Comparison of ENCODE assay signal across 33 cellular contexts in genomic region chrX:148361641-148362040, GRCh38.
A peak's percentile ranks its signal among the peaks of the same experiment; 100 is the strongest.
DNase-seq lines count a peak whose midpoint lies in the region; ATAC-seq, FAIRE-seq and TF ChIP-seq lines count a peak whose summit lies in the region.
"Had no signal": no experiment of that assay in that cellular context is flagged by ENCODE, and none has a peak within 500 bp of the region (broad histone marks: within the 10 kb centered on the region; RNA-seq: fewer than 3 reads in every experiment).

No MANE protein-coding gene starts in this region.

- H3K27me3 Mint-ChIP-seq in HFFc6 (ENCODE audit: insufficient read depth), result no peaks in the 10 kb centered on the region; the same call in 1 of the 2 replicates
- H3K27me3 Mint-ChIP-seq: B cell; CD4-positive, alpha-beta memory T cell; CD4-positive, alpha-beta T cell had no signal

- H3K36me3 ChIP-seq in liver (ENCODE audit: control insufficient read depth in 4 of 4, insufficient read depth in 3 of 4, low read depth in 1 of 4, low read length in 3 of 4), result no peaks in the 10 kb centered on the region
- H3K36me3 ChIP-seq in HepG2 (replicated peaks in 1 of 2; ENCODE audit: control insufficient read depth in 1 of 2, insufficient read depth in 2 of 2, low read length in 2 of 2), result no peaks in the 10 kb centered on the region
- H3K36me3 ChIP-seq: BE2C; BLaER1; BLaER1 treated with 17β-estradiol and CSF1 and Interleukin-3, amounts not matched to agents 10 nM and 100 nM had no signal

- POLR2A ChIA-PET in HepG2 (lab: Yijun Ruan, JAX), result no interaction called here

- ATAC-seq in HepG2 (no peak), left lobe of liver (peak; percentile 47)
- ATAC-seq: A549; CD8-positive, alpha-beta T cell had no signal

- H3K27me3 ChIP-seq in liver (ENCODE audit: control insufficient read depth in 4 of 4, insufficient read depth in 4 of 4, low read length in 3 of 4) (no peaks in the 10 kb centered on the region), HepG2 (ENCODE audit: control insufficient read depth in 1 of 2, insufficient read depth in 2 of 2, low read length in 2 of 2) (no peaks in the 10 kb centered on the region)
- H3K27me3 ChIP-seq: BE2C; BLaER1; BLaER1 treated with 17β-estradiol and CSF1 and Interleukin-3, amounts not matched to agents 10 nM and 100 nM had no signal

- H3K79me2 ChIP-seq in HepG2 (ENCODE audit: insufficient read depth, low read length), result no peaks in the 10 kb centered on the region

- TF ChIP-seq EP300 in HepG2 (IDR thresholded peaks at IDR 0.05; ENCODE audit: low read depth in 2 of 2, low read length in 2 of 2) (no peak), HepG2 (CRISPR knock-in tag; IDR thresholded peaks at IDR 0.05; ENCODE audit: borderline replicate concordance) (no peak)

- TF ChIP-seq CTCF in liver (IDR thresholded peaks at IDR 0.05; ENCODE audit: low read depth, low read length, missing input control) (no peak), HepG2 (CRISPR knock-in tag; IDR thresholded peaks at IDR 0.05) (no peak), HFFc6 (IDR thresholded peaks at IDR 0.05) (no peak)

- H3K27ac ChIP-seq in liver (ENCODE audit: low read depth in 1 of 2, low read length in 2 of 2), result no peak overlapping the region
- no peak overlapping the region for H3K27ac ChIP-seq in HepG2 (ENCODE audit: extremely low read length, insufficient read depth, low read length)
- H3K27ac ChIP-seq: 22Rv1; A549; BLaER1; BLaER1 treated with 17β-estradiol and CSF1 and Interleukin-3, amounts not matched to agents 10 nM and 100 nM; C4-2B had no signal

- no peak overlapping the region for H3K27ac Mint-ChIP-seq in HFFc6
- H3K27ac Mint-ChIP-seq: B cell; CD14-positive monocyte; CD4-positive, alpha-beta T cell; CD4-positive, CD25-positive, alpha-beta regulatory T cell; CD8-positive, alpha-beta memory T cell; CD8-positive, alpha-beta T cell had no signal

- DNase-seq in HepG2 (ENCODE audit: low spot score) (no peak), left lobe of liver (ENCODE audit: low spot score) (no peak), HFFc6 (no peak)
- DNase-seq: 8988T; ACHN; AML-193; BE2C; C1 segment of cervical spinal cord; Caco-2; Calu3; CD4-positive, alpha-beta memory T cell; CD4-positive, alpha-beta T cell; CD4-positive, CD25-positive, alpha-beta regulatory T cell; CD8-positive, alpha-beta memory T cell; CD8-positive, alpha-beta T cell; COR-L47; DMS 273 treated with DMSO at 0.1 percent for 48 hours; DMS153; DMS53; DMS79; DMS79 treated with DMSO at 0.1 percent for 48 hours; DND-41; EL had no signal

- H3K9me3 Mint-ChIP-seq in HFFc6, result peaks cover 12% of the 10 kb centered on the region
- H3K9me3 Mint-ChIP-seq: CD4-positive, alpha-beta T cell; CD8-positive, alpha-beta T cell had no signal

- TF ChIP-seq RAD21 in liver (IDR thresholded peaks at IDR 0.05), result no peak
- TF ChIP-seq RAD21 in HepG2 (CRISPR knock-in tag; IDR thresholded peaks at IDR 0.05), result no peak

- no peak for FAIRE-seq in HepG2 (lab: Jason Lieb, UNC)
- FAIRE-seq: A204.1, A549, D721Med had no signal

- H3K4me2 ChIP-seq in HepG2 (ENCODE audit: low read depth, low read length), result no peak overlapping the region
- H3K4me2 ChIP-seq: A549; BLaER1; BLaER1 treated with 17β-estradiol and CSF1 and Interleukin-3, amounts not matched to agents 10 nM and 100 nM had no signal

- CTCF ChIA-PET in HepG2 (lab: Yijun Ruan, JAX; ENCODE audit: low intra/inter-chr PET ratio, low total read pairs), result no interaction called here

- TF ChIP-seq POLR2A in HepG2 (IDR thresholded peaks at IDR 0.05; ENCODE audit: insufficient read depth in 1 of 2, low read depth in 2 of 2, low read length in 2 of 2), result no peak

- H3K4me1 Mint-ChIP-seq in HFFc6 (ENCODE audit: low read depth), result no peaks in the 10 kb centered on the region
- H3K4me1 Mint-ChIP-seq: B cell; CD14-positive monocyte; CD4-positive, alpha-beta memory T cell; CD8-positive, alpha-beta memory T cell had no signal

- H3K9me3 ChIP-seq in liver (ENCODE audit: control insufficient read depth in 4 of 4, low read length in 3 of 4) (no peaks in the 10 kb centered on the region), HepG2 (ENCODE audit: low read length) (no peaks in the 10 kb centered on the region)
- H3K9me3 ChIP-seq: A549, BE2C, Caco-2 had no signal

- intact Hi-C loops in HepG2 (cut with micrococcal nuclease; ENCODE audit: unreplicated experiment), result no loop called here

- in situ Hi-C loops in HepG2 (cut with HindIII; ENCODE audit: extremely low pct_ligation_motif_present, low pct_unique_long_range_greater_than_20kb), result no loop called here

- no TSS peak for BruUV-seq in HepG2 (replicated peaks; lab: Mats Ljungman, UMichigan)

- no peaks in the 10 kb centered on the region; the same call in 1 of the 2 replicates for H3K36me3 Mint-ChIP-seq in HFFc6 (ENCODE audit: low read depth)
- H3K36me3 Mint-ChIP-seq: CD14-positive monocyte; CD4-positive, alpha-beta memory T cell; CD4-positive, CD25-positive, alpha-beta regulatory T cell; CD8-positive, alpha-beta T cell had no signal

- no peak overlapping the region for H3K9ac ChIP-seq in liver (ENCODE audit: low read depth in 1 of 2, low read length in 2 of 2)
- no peak overlapping the region for H3K9ac ChIP-seq in HepG2 (ENCODE audit: insufficient read depth, low read depth, low read length)
- H3K9ac ChIP-seq: BLaER1; BLaER1 treated with 17β-estradiol and CSF1 and Interleukin-3, amounts not matched to agents 10 nM and 100 nM had no signal

- H3K4me3 Mint-ChIP-seq in HFFc6, result no peak overlapping the region
- H3K4me3 Mint-ChIP-seq: B cell; CD14-positive monocyte; CD4-positive, alpha-beta T cell; CD4-positive, CD25-positive, alpha-beta regulatory T cell; CD8-positive, alpha-beta memory T cell; CD8-positive, alpha-beta T cell had no signal

- no peaks in the 10 kb centered on the region for H4K20me1 ChIP-seq in HepG2 (ENCODE audit: insufficient read depth, low read length)
- H4K20me1 ChIP-seq: BLaER1; BLaER1 treated with 17β-estradiol and CSF1 and Interleukin-3, amounts not matched to agents 10 nM and 100 nM had no signal

- H3K4me3 ChIP-seq in liver (ENCODE audit: low read depth in 1 of 3, low read length in 3 of 3) (no peak overlapping the region), HepG2 (replicated peaks in 1 of 3; ENCODE audit: insufficient read depth in 1 of 3, low read depth in 2 of 3, low read length in 3 of 3) (no peak overlapping the region)
- H3K4me3 ChIP-seq: A549; BLaER1; BLaER1 treated with 17β-estradiol and CSF1 and Interleukin-3, amounts not matched to agents 10 nM and 100 nM had no signal

- no peak overlapping the region for H2AFZ ChIP-seq in HepG2 (ENCODE audit: low read length)

- peaks cover 3 to 11% (median 4%) of the 10 kb centered on the region in 4 donors for H3K4me1 ChIP-seq in liver (ENCODE audit: control insufficient read depth in 4 of 4, insufficient read depth in 4 of 4, low read length in 3 of 4)
- no peaks in the 10 kb centered on the region for H3K4me1 ChIP-seq in HepG2 (ENCODE audit: insufficient read depth, low read length)
- H3K4me1 ChIP-seq: A549; BE2C; BLaER1; BLaER1 treated with 17β-estradiol and CSF1 and Interleukin-3, amounts not matched to agents 10 nM and 100 nM; Caco-2 had no signal

TF ChIP-seq in liver, 16 proteins besides CTCF, POLR2A, EP300 and RAD21 (continues in another document):
- TF ChIP-seq ZBTB33 (IDR thresholded peaks at IDR 0.05), result no peak
- no peak for TF ChIP-seq FOXA1 (IDR thresholded peaks at IDR 0.05)
- no peak for TF ChIP-seq EGR1 (IDR thresholded peaks at IDR 0.05; ENCODE audit: low read depth in 2 of 2)

TF ChIP-seq in HepG2, 621 proteins besides CTCF, POLR2A, EP300 and RAD21 (continues in another document):
- no peak for TF ChIP-seq MED8 (CRISPR knock-in tag; IDR thresholded peaks at IDR 0.05; ENCODE audit: insufficient replicate concordance)
- TF ChIP-seq ZNF317 (CRISPR knock-in tag; IDR thresholded peaks at IDR 0.05), result no peak
- TF ChIP-seq ELK4 (CRISPR knock-in tag; IDR thresholded peaks at IDR 0.05; ENCODE audit: borderline replicate concordance), result no peak
- no peak for TF ChIP-seq RFXANK (CRISPR knock-in tag; IDR thresholded peaks at IDR 0.05)
- TF ChIP-seq ZNF619 (CRISPR knock-in tag; IDR thresholded peaks at IDR 0.05), result no peak
